ENCODE assay signal across 14 cellular contexts in genomic region chr1:96525657-96526613, GRCh38.
"Had no signal": no experiment of that assay in that cellular context is flagged by ENCODE, and none has a peak within 500 bp of the region (broad histone marks: within the 10 kb centered on the region; RNA-seq: fewer than 3 reads in every experiment).

No MANE protein-coding gene starts in this region.

- H3K36me3 ChIP-seq: thoracic aorta had no signal

- ATAC-seq: activated T-cell treated with anti-CD3 and anti-CD28 coated beads, Interleukin-2, amount 50 U/mL, for 72 hours; natural killer cell; stimulated activated naive CD8-positive, alpha-beta T cell treated with anti-CD3 and anti-CD28 coated beads, Interleukin-15, amount 100 ng/mL, for 72 hours had no signal

- DNase-seq: activated CD4-positive, alpha-beta T cell treated with anti-CD3 and anti-CD28 coated beads for 1 hour; activated CD4-positive, alpha-beta T cell treated with anti-CD3 and anti-CD28 coated beads, Interleukin-2, amount 50 U/mL, for 48 hours; activated naive CD4-positive, alpha-beta T cell; activated T-cell treated with anti-CD3 and anti-CD28 coated beads, Interleukin-2, amount 50 U/mL, for 72 hours; central memory CD4-positive, alpha-beta T cell; effector CD4-positive, alpha-beta T cell; immature natural killer cell; natural killer cell; occipital lobe; stimulated activated CD4-positive, alpha-beta T cell treated with anti-CD3 and anti-CD28 coated beads, Interleukin-4, amount 100 ng/mL, for 4 hours; stimulated activated naive CD8-positive, alpha-beta T cell treated with anti-CD3 and anti-CD28 coated beads, Interleukin-15, amount 100 ng/mL, for 72 hours had no signal

- H3K4me3 ChIP-seq: coronary artery, lung, thoracic aorta had no signal

- H3K27ac ChIP-seq: coronary artery, thoracic aorta had no signal
